Comparison of ENCODE assay signal across 8 cellular contexts in genomic region chr11:64247729-64248531, GRCh38. TPM values are rescaled to one million over a fixed set of nuclear protein-coding genes. Genes with fewer than 3 reads are reported as not detected.
DNase-seq lines count a peak whose midpoint lies in the region; ATAC-seq and TF ChIP-seq lines count a peak whose summit lies in the region.

No MANE protein-coding gene starts in this region.

- peaks cover 23% of the 10 kb centered on the region for H3K36me3 ChIP-seq in BLaER1

- H3K27me3 ChIP-seq in BLaER1, result no peaks in the 10 kb centered on the region
- H3K27me3 ChIP-seq in foreskin keratinocyte, result no peaks in the 10 kb centered on the region

- H4K20me1 ChIP-seq in BLaER1, result peaks cover 39% of the 10 kb centered on the region

- H3K4me1 ChIP-seq in BLaER1 (peaks cover 72% of the 10 kb centered on the region), foreskin keratinocyte (no peaks in the 10 kb centered on the region)

- H3K27ac ChIP-seq in BLaER1, result peak overlapping the region; percentile 97
- no peak overlapping the region for H3K27ac ChIP-seq in foreskin keratinocyte

- peak; percentile 73 for DNase-seq in NCI-H2227 (lab: John Stamatoyannopoulos, UW; ENCODE audit: unreplicated experiment)
- DNase-seq in effector memory CD8-positive, alpha-beta T cell, result no peak
- no peak for DNase-seq in naive thymus-derived CD8-positive, alpha-beta T cell
- no peak for DNase-seq in foreskin keratinocyte
- DNase-seq in omental fat pad (ENCODE audit: low spot score), result no peak
- no peak for DNase-seq in OCI-M2 (lab: John Stamatoyannopoulos, UW; ENCODE audit: unreplicated experiment)

- no peaks in the 10 kb centered on the region for H3K9me3 ChIP-seq in BLaER1

- H3K36me3 Mint-ChIP-seq in effector memory CD8-positive, alpha-beta T cell (ENCODE audit: insufficient read depth), result peaks cover 18% of the 10 kb centered on the region
- H3K36me3 Mint-ChIP-seq in naive thymus-derived CD8-positive, alpha-beta T cell, result peaks cover 0 to 2% (median 0%) of the 10 kb centered on the region in 3 donors

- peak overlapping the region; percentile 97; the same call in 1 of the 2 replicates for H3K9ac ChIP-seq in BLaER1

- H3K4me2 ChIP-seq in BLaER1, result peak overlapping the region; percentile 97

- peak overlapping the region; percentile 86 to 89 for H3K4me3 Mint-ChIP-seq in effector memory CD8-positive, alpha-beta T cell
- H3K4me3 Mint-ChIP-seq in naive thymus-derived CD8-positive, alpha-beta T cell, result peak overlapping the region; percentile 65 to 92 (median 78)

- H3K27me3 Mint-ChIP-seq in effector memory CD8-positive, alpha-beta T cell, result no peaks in the 10 kb centered on the region
- no peaks in the 10 kb centered on the region for H3K27me3 Mint-ChIP-seq in naive thymus-derived CD8-positive, alpha-beta T cell

- no peaks in the 10 kb centered on the region for H3K9me3 Mint-ChIP-seq in effector memory CD8-positive, alpha-beta T cell
- no peaks in the 10 kb centered on the region for H3K9me3 Mint-ChIP-seq in naive thymus-derived CD8-positive, alpha-beta T cell

- TF ChIP-seq CTCF in foreskin keratinocyte (conservative IDR thresholded peaks at IDR 0.05) (no peak), omental fat pad (IDR thresholded peaks at IDR 0.05) (no peak)

- POLR2A ChIA-PET in naive thymus-derived CD8-positive, alpha-beta T cell (lab: Charles Lee), result interaction anchor here (1.0 to 13.8 kb wide), 8 partner anchors 9 to 274 kb away, joined by 3 to 176 read pairs (median 55); partner anchors contain the start of genes BAD, COX8A, DNAJC4 and FERMT3

- H3K27ac Mint-ChIP-seq in effector memory CD8-positive, alpha-beta T cell, result no peak overlapping the region
- H3K27ac Mint-ChIP-seq in naive thymus-derived CD8-positive, alpha-beta T cell, result peak overlapping the region in 8 of 10 donors; percentile 27 to 75 (median 71)

- peak overlapping the region; percentile 97 for H3K4me3 ChIP-seq in BLaER1

- ATAC-seq in effector memory CD8-positive, alpha-beta T cell (replicated peaks), result no peak
- no peak for ATAC-seq in naive thymus-derived CD8-positive, alpha-beta T cell
- ATAC-seq in foreskin keratinocyte (no peak), GM18861 (IDR thresholded peaks at IDR 0.05; ENCODE audit: unreplicated experiment) (no peak), omental fat pad (ENCODE audit: low FRiP score) (no peak)

- peaks cover 30 to 32% of the 10 kb centered on the region in 2 donors for H3K4me1 Mint-ChIP-seq in effector memory CD8-positive, alpha-beta T cell (ENCODE audit: low read depth in 2 of 2)
- H3K4me1 Mint-ChIP-seq in naive thymus-derived CD8-positive, alpha-beta T cell, result peaks cover 19 to 51% (median 47%) of the 10 kb centered on the region in 4 donors

RNA-seq across cellular contexts. Expression of gene PPP1R14B, which starts 1.2 kb away (rescaled TPM):
- 10 to 100 TPM; 39.1 to 45.5 TPM for total RNA-seq in naive thymus-derived CD8-positive, alpha-beta T cell
- polyA plus RNA-seq in naive thymus-derived CD8-positive, alpha-beta T cell, result 10 to 100 TPM; 22.4 to 50.6 (median 45.4) TPM
- total RNA-seq in foreskin keratinocyte (591 and 629 TPM in 2 replicates), omental fat pad (100 to 1,000 TPM in 1 of 4 donors, 10 to 100 TPM in 3; 95.0 to 140 (median 97.9) TPM)
- polyA plus RNA-seq in foreskin keratinocyte, result 706 and 722 TPM in 2 replicates

RNA-seq across cellular contexts. Expression of gene PLCB3, which starts 3.4 kb away (rescaled TPM):
- 1 to 10 TPM; 8.1 to 8.8 TPM for total RNA-seq in naive thymus-derived CD8-positive, alpha-beta T cell
- polyA plus RNA-seq in naive thymus-derived CD8-positive, alpha-beta T cell, result under 1 TPM; 0.20 to 0.51 (median 0.35) TPM
- total RNA-seq in foreskin keratinocyte, result 66.4 and 79.6 TPM in 2 replicates
- 37.1 and 40.6 TPM in 2 replicates for polyA plus RNA-seq in foreskin keratinocyte
- total RNA-seq in omental fat pad, result 10 to 100 TPM; 14.7 to 26.5 (median 19.7) TPM

RNA-seq across cellular contexts. Expression of gene FKBP2, which starts 7.0 kb away (rescaled TPM):
- 10 to 100 TPM; 24.1 to 28.9 TPM for total RNA-seq in naive thymus-derived CD8-positive, alpha-beta T cell
- polyA plus RNA-seq in naive thymus-derived CD8-positive, alpha-beta T cell, result 10 to 100 TPM; 84.9 to 91.8 (median 85.5) TPM
- 79.5 and 84.0 TPM in 2 replicates for total RNA-seq in foreskin keratinocyte
- 145 and 159 TPM in 2 replicates for polyA plus RNA-seq in foreskin keratinocyte
- 10 to 100 TPM; 41.8 to 78.5 (median 49.5) TPM for total RNA-seq in omental fat pad

RNA-seq across cellular contexts. Expression of gene VEGFB, which starts 13.5 kb away (rescaled TPM):
- total RNA-seq in naive thymus-derived CD8-positive, alpha-beta T cell, result 10 to 100 TPM; 59.7 to 62.1 TPM
- polyA plus RNA-seq in naive thymus-derived CD8-positive, alpha-beta T cell, result 10 to 100 TPM; 11.2 to 28.1 (median 16.9) TPM
- total RNA-seq in foreskin keratinocyte (38.3 and 41.3 TPM in 2 replicates), omental fat pad (100 to 1,000 TPM in 3 of 4 donors, 10 to 100 TPM in 1; 89.2 to 172 (median 149) TPM)
- 70.0 and 70.9 TPM in 2 replicates for polyA plus RNA-seq in foreskin keratinocyte

RNA-seq across cellular contexts. Expression of gene DNAJC4, which starts 17.6 kb away (rescaled TPM):
- total RNA-seq in naive thymus-derived CD8-positive, alpha-beta T cell, result 10 to 100 TPM; 54.9 to 56.2 TPM
- 10 to 100 TPM; 21.5 to 33.2 (median 30.9) TPM for polyA plus RNA-seq in naive thymus-derived CD8-positive, alpha-beta T cell
- 12.7 and 14.1 TPM in 2 replicates for total RNA-seq in foreskin keratinocyte
- polyA plus RNA-seq in foreskin keratinocyte, result 23.0 and 25.9 TPM in 2 replicates
- total RNA-seq in omental fat pad, result 10 to 100 TPM; 19.2 to 25.8 (median 21.6) TPM

Comparison
In these comparisons a context has a peak if more than half of its experiments do, and no peak if none do; other contexts are left out.
1. H3K27ac Mint-ChIP-seq: peak in naive thymus-derived CD8-positive, alpha-beta T cell (8 of 10); none in effector memory CD8-positive, alpha-beta T cell (0 of 2).